ENCODE assay signal across 8 cellular contexts in the genomic region with DNA sequence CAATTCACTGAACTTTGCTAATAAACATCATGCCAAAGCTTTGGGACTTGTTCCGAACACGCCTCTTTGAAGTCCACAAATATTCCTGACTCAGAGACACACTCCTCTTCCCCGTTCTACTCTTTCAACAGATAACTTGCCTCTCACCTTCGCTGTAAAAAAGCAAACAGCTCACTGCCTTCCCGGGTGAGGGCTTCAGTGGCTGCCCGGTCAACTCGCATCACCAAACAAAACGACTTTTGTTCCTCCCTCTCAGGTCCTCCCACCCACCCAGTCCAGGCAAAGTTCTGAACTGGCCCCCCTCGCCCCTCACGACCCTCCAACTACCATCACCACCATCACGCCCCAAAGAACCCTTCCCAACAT. TPM values are rescaled to one million over a fixed set of nuclear protein-coding genes. Genes with fewer than 3 reads are reported as not detected.
DNase-seq lines count a peak whose midpoint lies in the region; ATAC-seq, FAIRE-seq and TF ChIP-seq lines count a peak whose summit lies in the region.

No MANE protein-coding gene starts in this region.

- H3F3A ChIP-seq in OCI-LY1 (ENCODE audit: insufficient read depth, low read length) (no peaks in the 10 kb centered on the region), neural progenitor cell (ENCODE audit: low read depth) (peaks cover 39% of the 10 kb centered on the region)

- H3K4me1 Mint-ChIP-seq in neural progenitor cell, result peaks cover 63% of the 10 kb centered on the region

- H4K20me1 ChIP-seq in OCI-LY1 (ENCODE audit: insufficient read depth, low read length) (no peaks in the 10 kb centered on the region), endothelial cell of umbilical vein (replicated peaks; ENCODE audit: control insufficient read depth, extremely low read depth, insufficient read depth, low read length) (no peaks in the 10 kb centered on the region), neural progenitor cell (ENCODE audit: low read depth) (peaks cover 25% of the 10 kb centered on the region)

- no peak overlapping the region for H2AFZ ChIP-seq in OCI-LY1 (ENCODE audit: low read length)
- no peak overlapping the region for H2AFZ ChIP-seq in endothelial cell of umbilical vein (ENCODE audit: low read depth, low read length)
- H2AFZ ChIP-seq in neural progenitor cell (replicated peaks), result no peak overlapping the region

- peaks cover 35% of the 10 kb centered on the region for H3K27me3 Mint-ChIP-seq in neural progenitor cell (ENCODE audit: insufficient read depth, low read depth)

- no peaks in the 10 kb centered on the region for H3K9me3 ChIP-seq in OCI-LY1 (ENCODE audit: low read length)
- H3K9me3 ChIP-seq in endothelial cell of umbilical vein (replicated peaks; ENCODE audit: control insufficient read depth, insufficient read depth, low read length), result no peaks in the 10 kb centered on the region
- no peaks in the 10 kb centered on the region for H3K9me3 ChIP-seq in neural progenitor cell (ENCODE audit: low read depth)

- no TSS peak for BruUV-seq in endothelial cell of umbilical vein (replicated peaks; lab: Mats Ljungman, UMichigan)

- no peaks in the 10 kb centered on the region for H3K9me1 ChIP-seq in endothelial cell of umbilical vein (replicated peaks; ENCODE audit: control insufficient read depth, extremely low read depth, insufficient read depth, low read length)

- H3K36me3 ChIP-seq in OCI-LY1 (ENCODE audit: insufficient read depth, low read length), result no peaks in the 10 kb centered on the region
- peaks cover 14 to 20% of the 10 kb centered on the region in 2 experiments for H3K36me3 ChIP-seq in endothelial cell of umbilical vein (ENCODE audit: control insufficient read depth in 2 of 2, extremely low read depth in 1 of 2, insufficient read depth in 2 of 2, low read length in 2 of 2)
- H3K36me3 ChIP-seq in neural progenitor cell, result no peaks in the 10 kb centered on the region

- peak overlapping the region; percentile 99 for H3K4me3 Mint-ChIP-seq in neural progenitor cell

- peak; percentile 84 for DNase-seq in EL
- no peak for DNase-seq in endothelial cell of umbilical vein (ENCODE audit: low read depth, low spot score)
- no peak for DNase-seq in neural progenitor cell (ENCODE audit: low spot score)
- DNase-seq in left colon, result no peak

- CTCF ChIA-PET in endothelial cell of umbilical vein (lab: Charles Lee), result interaction anchor here (0.6 to 1.1 kb wide), 3 partner anchors 241 to 275 kb away, joined by 3 to 5 read pairs (median 3); no protein-coding TSS in a partner anchor

- H3K27ac Mint-ChIP-seq in neural progenitor cell, result peak overlapping the region; percentile 100

- H3K79me2 ChIP-seq in OCI-LY1 (ENCODE audit: insufficient read depth, low read length) (no peaks in the 10 kb centered on the region), endothelial cell of umbilical vein (ENCODE audit: control insufficient read depth, insufficient read depth, low read length) (peaks cover 66% of the 10 kb centered on the region), neural progenitor cell (ENCODE audit: low read depth) (peaks cover 30% of the 10 kb centered on the region)

- TF ChIP-seq POLR2A in endothelial cell of umbilical vein (IDR thresholded peaks at IDR 0.05; ENCODE audit: low read depth, low read length), result no peak

- FAIRE-seq in endothelial cell of umbilical vein (lab: Jason Lieb, UNC), result no peak

- ATAC-seq in left colon (no peak), HG02973 (IDR thresholded peaks at IDR 0.05; ENCODE audit: unreplicated experiment) (no peak), GM19023 (IDR thresholded peaks at IDR 0.05; ENCODE audit: unreplicated experiment) (no peak), HG03097 (IDR thresholded peaks at IDR 0.05; ENCODE audit: low FRiP score, unreplicated experiment) (no peak)

- POLR2A ChIA-PET in endothelial cell of umbilical vein (lab: Charles Lee), result interaction anchor here (0.5 to 6.1 kb wide), 9 partner anchors 9 to 458 kb away, joined by 4 to 47 read pairs (median 9); a partner anchor contains a TSS

- H3K27me3 ChIP-seq in OCI-LY1 (ENCODE audit: insufficient read depth, low read length) (no peaks in the 10 kb centered on the region), endothelial cell of umbilical vein (ENCODE audit: control insufficient read depth in 2 of 2, insufficient read depth in 2 of 2, low read length in 2 of 2) (no peaks in the 10 kb centered on the region), neural progenitor cell (peaks cover 47% of the 10 kb centered on the region)

- H3K27ac ChIP-seq in OCI-LY1 (ENCODE audit: low read depth, low read length, poor library complexity, severe bottlenecking) (no peak overlapping the region), endothelial cell of umbilical vein (ENCODE audit: insufficient read depth, low read depth, low read length) (peak overlapping the region; percentile 98), neural progenitor cell (peak overlapping the region; percentile 70)

- TF ChIP-seq CTCF in OCI-LY1 (IDR thresholded peaks at IDR 0.05; ENCODE audit: low read length) (no peak), endothelial cell of umbilical vein (IDR thresholded peaks at IDR 0.05; ENCODE audit: extremely low read depth in 1 of 2, insufficient read depth in 1 of 2, low read depth in 1 of 2, low read length in 2 of 2) (no peak), neural progenitor cell (IDR thresholded peaks at IDR 0.05) (no peak)

- intact Hi-C loops in endothelial cell of umbilical vein (cut with micrococcal nuclease), result no loop called here
- intact Hi-C loops in left colon (cut with DNase I, micrococcal nuclease), result loop anchor here in 1 of 2 donors (10.0 kb wide), 1 partner anchor 275 kb away; no protein-coding TSS in a partner anchor

- H3K4me1 ChIP-seq in OCI-LY1 (ENCODE audit: insufficient read depth, low read length, severe bottlenecking) (no peaks in the 10 kb centered on the region), endothelial cell of umbilical vein (ENCODE audit: control insufficient read depth, extremely low read depth, insufficient read depth, low read length) (peaks cover 26% of the 10 kb centered on the region), neural progenitor cell (peaks cover 52% of the 10 kb centered on the region)

- dilution Hi-C loops in endothelial cell of umbilical vein (cut with MboI; ENCODE audit: extremely low pct_ligation_motif_present, low sequenced_read_pairs), result no loop called here

- peaks cover 3% of the 10 kb centered on the region for H3K9me3 Mint-ChIP-seq in neural progenitor cell

- no peaks in the 10 kb centered on the region for H3K9me2 ChIP-seq in OCI-LY1 (ENCODE audit: low read depth, low read length)

- H3K9ac ChIP-seq in OCI-LY1 (ENCODE audit: low read length) (no peak overlapping the region), endothelial cell of umbilical vein (replicated peaks; ENCODE audit: extremely low read depth, insufficient read depth, low read length) (peak overlapping the region; percentile 100), neural progenitor cell (no peak overlapping the region)

- H3K36me3 Mint-ChIP-seq in neural progenitor cell, result peaks cover 17% of the 10 kb centered on the region

- peak overlapping the region; percentile 66; the same call in 1 of the 2 replicates for H3K4me2 ChIP-seq in OCI-LY1 (ENCODE audit: low read length)
- H3K4me2 ChIP-seq in endothelial cell of umbilical vein (ENCODE audit: insufficient read depth, low read length), result peak overlapping the region; percentile 89
- H3K4me2 ChIP-seq in neural progenitor cell, result peak overlapping the region; percentile 84

- H3K4me3 ChIP-seq in OCI-LY1 (ENCODE audit: low read depth, low read length, poor library complexity, severe bottlenecking) (no peak overlapping the region), endothelial cell of umbilical vein (replicated peaks in 1 of 3; ENCODE audit: insufficient read depth in 1 of 3, low read depth in 1 of 3, low read length in 3 of 3) (peak overlapping the region; percentile 38 to 74 (median 42)), neural progenitor cell (peak overlapping the region; percentile 70)

TF ChIP-seq in endothelial cell of umbilical vein, 7 proteins besides CTCF, POLR2A, EP300 and RAD21:
- TF ChIP-seq GATA2 (IDR thresholded peaks at IDR 0.05; ENCODE audit: insufficient read depth, insufficient read length, low read depth, low read length), result no peak
- TF ChIP-seq MYC (IDR thresholded peaks at IDR 0.05; ENCODE audit: low read depth, low read length), result no peak
- no peak for TF ChIP-seq FOS (IDR thresholded peaks at IDR 0.05; ENCODE audit: borderline replicate concordance, insufficient read depth, low read length)
- TF ChIP-seq, protein P1, sequence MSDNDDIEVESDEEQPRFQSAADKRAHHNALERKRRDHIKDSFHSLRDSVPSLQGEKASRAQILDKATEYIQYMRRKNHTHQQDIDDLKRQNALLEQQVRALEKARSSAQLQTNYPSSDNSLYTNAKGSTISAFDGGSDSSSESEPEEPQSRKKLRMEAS (IDR thresholded peaks at IDR 0.05; ENCODE audit: insufficient read depth, insufficient read length), result no peak
- no peak for TF ChIP-seq EZH2 (IDR thresholded peaks at IDR 0.05; ENCODE audit: borderline replicate concordance, low read depth, low read length, severe bottlenecking)
- no peak for TF ChIP-seq POLR2AphosphoS5 (IDR thresholded peaks at IDR 0.05; ENCODE audit: insufficient read depth, low read depth, low read length)
- no peak for TF ChIP-seq JUN (IDR thresholded peaks at IDR 0.05; ENCODE audit: borderline replicate concordance, insufficient read depth, insufficient read length, low read depth)

RNA-seq across cellular contexts. Expression of a gene that starts 0.5 kb away (rescaled TPM):
- total RNA-seq in endothelial cell of umbilical vein, result 899 and 1,036 TPM in 2 replicates
- polyA plus RNA-seq in endothelial cell of umbilical vein, result 462 and 516 TPM in 2 replicates
- polyA plus RNA-seq in endothelial cell of umbilical vein (2011; cell fraction: cytosol; rRNA removed), result 1,025 and 1,084 TPM in 2 replicates
- polyA plus RNA-seq in endothelial cell of umbilical vein (2011; cell fraction: nucleus; rRNA removed), result 1,068 and 1,375 TPM in 2 replicates
- 928 and 992 TPM in 2 replicates for polyA plus RNA-seq in endothelial cell of umbilical vein (2012)
- 488 and 545 TPM in 2 replicates for polyA minus RNA-seq in endothelial cell of umbilical vein
- 28.7 TPM for polyA minus RNA-seq in endothelial cell of umbilical vein (2011; cell fraction: cytosol; rRNA and poly(A)+ RNA removed)
- polyA minus RNA-seq in endothelial cell of umbilical vein (2011; cell fraction: nucleus; rRNA and poly(A)+ RNA removed), result 275 and 431 TPM in 2 replicates
- total RNA-seq in neural progenitor cell (ENCODE audit: low replicate concordance), result 23.9 and 26.7 TPM in 2 replicates
- 10 to 100 TPM; 18.0 to 18.5 TPM for total RNA-seq in left colon

Comparison
In these comparisons a context has a peak if more than half of its experiments do, and no peak if none do; other contexts are left out.
1. RNA of a gene that starts 0.5 kb away (total RNA-seq): 899 to 1,036 TPM in endothelial cell of umbilical vein; 23.9 to 26.7 TPM in neural progenitor cell and 18.0 to 18.5 TPM in left colon; every median in the first group is over 10 times any median in the second.
2. Peak in every context shown above with its lines, with median percentiles within 50 percentile points of each other: H3K4me2 ChIP-seq.